In genomic region chr10:33334839-33335549, GRCh38 we compare ENCODE assay signal across 1 cellular context.
TF ChIP-seq lines count a peak whose summit lies in the region.

No MANE protein-coding gene starts in this region.

TF ChIP-seq in HepG2, 621 proteins besides CTCF, POLR2A, EP300 and RAD21 (continued from another document and continues in another):
- no peak for TF ChIP-seq ZBTB40 (IDR thresholded peaks at IDR 0.05)
- TF ChIP-seq ZBTB40 (CRISPR knock-in tag; IDR thresholded peaks at IDR 0.05): peak; percentile 46; the same call in 1 of the 2 replicates
- peak; percentile 60; the same call in 1 of the 2 replicates for TF ChIP-seq ZFP82 (CRISPR knock-in tag; IDR thresholded peaks at IDR 0.05; ENCODE audit: borderline replicate concordance)
- no peak for TF ChIP-seq ZNF616 (CRISPR knock-in tag; IDR thresholded peaks at IDR 0.05; ENCODE audit: low read depth)
- no peak; the same call in 1 of the 2 replicates for TF ChIP-seq ZSCAN25 (CRISPR knock-in tag; IDR thresholded peaks at IDR 0.05)
- no peak for TF ChIP-seq TP53 (CRISPR knock-in tag; conservative IDR thresholded peaks at IDR 0.05)
- TF ChIP-seq CEBPG (CRISPR knock-in tag; IDR thresholded peaks at IDR 0.05): no peak
- peak; percentile 56; the same call in 1 of the 2 replicates for TF ChIP-seq ZGPAT (CRISPR knock-in tag; IDR thresholded peaks at IDR 0.05)
- no peak for TF ChIP-seq YY1 (IDR thresholded peaks at IDR 0.05; ENCODE audit: insufficient read depth, insufficient replicate concordance, low read depth, low read length)
- no peak for TF ChIP-seq ZNF619 (CRISPR knock-in tag; IDR thresholded peaks at IDR 0.05)
- 0 out of 2 replicates have a peak, but pooled peaks have one; percentile 31 for TF ChIP-seq DR1 (CRISPR knock-in tag; IDR thresholded peaks at IDR 0.05)
- no peak for TF ChIP-seq ZNF367 (CRISPR knock-in tag; IDR thresholded peaks at IDR 0.05; ENCODE audit: borderline replicate concordance)
- no peak for TF ChIP-seq KLF9 (CRISPR knock-in tag; IDR thresholded peaks at IDR 0.05; ENCODE audit: low read depth)
- TF ChIP-seq ZNF513 (CRISPR knock-in tag; conservative IDR thresholded peaks at IDR 0.05): no peak
- 0 out of 2 replicates have a peak, but pooled peaks have one; percentile 40 for TF ChIP-seq ZNF138 (CRISPR knock-in tag; IDR thresholded peaks at IDR 0.05; ENCODE audit: low read depth)
- peak; percentile 58; the same call in 1 of the 2 replicates for TF ChIP-seq KDM5B (CRISPR knock-in tag; IDR thresholded peaks at IDR 0.05; ENCODE audit: borderline replicate concordance)
- TF ChIP-seq NKX3-1 (CRISPR knock-in tag; IDR thresholded peaks at IDR 0.05): no peak; the same call in 1 of the 2 replicates
- TF ChIP-seq, protein P1, sequence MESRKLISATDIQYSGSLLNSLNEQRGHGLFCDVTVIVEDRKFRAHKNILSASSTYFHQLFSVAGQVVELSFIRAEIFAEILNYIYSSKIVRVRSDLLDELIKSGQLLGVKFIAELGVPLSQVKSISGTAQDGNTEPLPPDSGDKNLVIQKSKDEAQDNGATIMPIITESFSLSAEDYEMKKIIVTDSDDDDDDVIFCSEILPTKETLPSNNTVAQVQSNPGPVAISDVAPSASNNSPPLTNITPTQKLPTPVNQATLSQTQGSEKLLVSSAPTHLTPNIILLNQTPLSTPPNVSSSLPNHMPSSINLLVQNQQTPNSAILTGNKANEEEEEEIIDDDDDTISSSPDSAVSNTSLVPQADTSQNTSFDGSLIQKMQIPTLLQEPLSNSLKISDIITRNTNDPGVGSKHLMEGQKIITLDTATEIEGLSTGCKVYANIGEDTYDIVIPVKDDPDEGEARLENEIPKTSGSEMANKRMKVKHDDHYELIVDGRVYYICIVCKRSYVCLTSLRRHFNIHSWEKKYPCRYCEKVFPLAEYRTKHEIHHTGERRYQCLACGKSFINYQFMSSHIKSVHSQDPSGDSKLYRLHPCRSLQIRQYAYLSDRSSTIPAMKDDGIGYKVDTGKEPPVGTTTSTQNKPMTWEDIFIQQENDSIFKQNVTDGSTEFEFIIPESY (CRISPR knock-in tag; IDR thresholded peaks at IDR 0.05): no peak
- no peak for TF ChIP-seq KDM1A (CRISPR knock-in tag; IDR thresholded peaks at IDR 0.05)
- TF ChIP-seq ZNF564 (CRISPR knock-in tag; IDR thresholded peaks at IDR 0.05): peak; percentile 59; the same call in 1 of the 2 replicates
- TF ChIP-seq ZNF609 (CRISPR knock-in tag; IDR thresholded peaks at IDR 0.05; ENCODE audit: borderline replicate concordance): no peak
- no peak for TF ChIP-seq MIER2 (CRISPR knock-in tag; IDR thresholded peaks at IDR 0.05)
- no peak for TF ChIP-seq ESRRA (CRISPR knock-in tag; IDR thresholded peaks at IDR 0.05; ENCODE audit: low read depth)
- no peak; the same call in 1 of the 2 replicates for TF ChIP-seq ELF1 (CRISPR knock-in tag; IDR thresholded peaks at IDR 0.05)
- no peak for TF ChIP-seq SMAD1 (CRISPR knock-in tag; IDR thresholded peaks at IDR 0.05; ENCODE audit: borderline replicate concordance, low read depth)
- no peak for TF ChIP-seq SP4 (CRISPR knock-in tag; IDR thresholded peaks at IDR 0.05)
- TF ChIP-seq ZBTB4 (CRISPR knock-in tag; IDR thresholded peaks at IDR 0.05; ENCODE audit: borderline replicate concordance): no peak; the same call in 1 of the 2 replicates
- no peak for TF ChIP-seq NFE2L2 (IDR thresholded peaks at IDR 0.05; ENCODE audit: low read length)
- TF ChIP-seq ELK4 (CRISPR knock-in tag; IDR thresholded peaks at IDR 0.05; ENCODE audit: borderline replicate concordance): no peak
- TF ChIP-seq, protein P2, sequence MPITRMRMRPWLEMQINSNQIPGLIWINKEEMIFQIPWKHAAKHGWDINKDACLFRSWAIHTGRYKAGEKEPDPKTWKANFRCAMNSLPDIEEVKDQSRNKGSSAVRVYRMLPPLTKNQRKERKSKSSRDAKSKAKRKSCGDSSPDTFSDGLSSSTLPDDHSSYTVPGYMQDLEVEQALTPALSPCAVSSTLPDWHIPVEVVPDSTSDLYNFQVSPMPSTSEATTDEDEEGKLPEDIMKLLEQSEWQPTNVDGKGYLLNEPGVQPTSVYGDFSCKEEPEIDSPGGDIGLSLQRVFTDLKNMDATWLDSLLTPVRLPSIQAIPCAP (CRISPR knock-in tag; IDR thresholded peaks at IDR 0.05; ENCODE audit: low read depth): no peak; the same call in 1 of the 2 replicates
- TF ChIP-seq MZF1 (CRISPR knock-in tag; IDR thresholded peaks at IDR 0.05; ENCODE audit: borderline replicate concordance): no peak
